In genomic region chr19:55284405-55285058, GRCh38 we compare ENCODE assay signal across 8 cellular contexts. TPM values are rescaled to one million over a fixed set of nuclear protein-coding genes. Genes with fewer than 3 reads are reported as not detected.
DNase-seq lines count a peak whose midpoint lies in the region; TF ChIP-seq lines count a peak whose summit lies in the region.

No MANE protein-coding gene starts in this region.

- H3K4me1 Mint-ChIP-seq in Caco-2 (ENCODE audit: low read depth, unreplicated experiment) (peaks cover 24% of the 10 kb centered on the region), progenitor cell of endocrine pancreas (ENCODE audit: low read depth) (peaks cover 16% of the 10 kb centered on the region)
- H3K4me1 Mint-ChIP-seq in activated naive CD4-positive, alpha-beta T cell treated with anti-CD3 and anti-CD28 coated beads for 36 hours (ENCODE audit: low read depth), result peaks cover 23% of the 10 kb centered on the region

- peak overlapping the region; percentile 72 for H3K9ac ChIP-seq in NT2/D1 (ENCODE audit: insufficient read length, low read depth)

- H3K27me3 Mint-ChIP-seq in Caco-2 (ENCODE audit: insufficient read depth, unreplicated experiment) (no peaks in the 10 kb centered on the region), progenitor cell of endocrine pancreas (no peaks in the 10 kb centered on the region)
- H3K27me3 Mint-ChIP-seq in activated naive CD4-positive, alpha-beta T cell treated with anti-CD3 and anti-CD28 coated beads for 36 hours (ENCODE audit: low read depth), result no peaks in the 10 kb centered on the region

- intact Hi-C loops in Caco-2 (cut with micrococcal nuclease; ENCODE audit: unreplicated experiment), result no loop called here
- intact Hi-C loops in activated naive CD4-positive, alpha-beta T cell treated with anti-CD3 and anti-CD28 coated beads for 36 hours (cut with micrococcal nuclease), result loop anchor here (5.0 kb wide), 2 partner anchors 123 to 822 kb away; partner anchors contain the start of genes LENG9 and UBE2S

- peak overlapping the region; percentile 54 for H3K4me3 ChIP-seq in Caco-2 (ENCODE audit: low read depth, low read length)
- H3K4me3 ChIP-seq in NT2/D1 (ENCODE audit: insufficient read length, low read depth), result peak overlapping the region; percentile 40
- peak overlapping the region; percentile 11 for H3K4me3 ChIP-seq in epithelial cell of proximal tubule (ENCODE audit: low read depth, low read length)

- peaks cover 24% of the 10 kb centered on the region for H3K4me1 ChIP-seq in Caco-2
- H3K4me1 ChIP-seq in NT2/D1 (ENCODE audit: insufficient read depth, insufficient read length), result peaks cover 4% of the 10 kb centered on the region

- peak overlapping the region; percentile 16 for H3K4me3 Mint-ChIP-seq in Caco-2 (ENCODE audit: unreplicated experiment)
- H3K4me3 Mint-ChIP-seq in progenitor cell of endocrine pancreas (ENCODE audit: low read depth), result peak overlapping the region; percentile 74
- H3K4me3 Mint-ChIP-seq in activated naive CD4-positive, alpha-beta T cell treated with anti-CD3 and anti-CD28 coated beads for 36 hours, result no peak overlapping the region

- no peaks in the 10 kb centered on the region for H3K9me3 Mint-ChIP-seq in Caco-2 (ENCODE audit: unreplicated experiment)
- H3K9me3 Mint-ChIP-seq in progenitor cell of endocrine pancreas (ENCODE audit: low read depth), result no peaks in the 10 kb centered on the region
- H3K9me3 Mint-ChIP-seq in activated naive CD4-positive, alpha-beta T cell treated with anti-CD3 and anti-CD28 coated beads for 36 hours, result no peaks in the 10 kb centered on the region

- no peaks in the 10 kb centered on the region for H3K27me3 ChIP-seq in Caco-2 (replicated peaks; ENCODE audit: control insufficient read depth, insufficient read depth, low read length)
- H3K27me3 ChIP-seq in NT2/D1 (ENCODE audit: insufficient read depth, insufficient read length), result no peaks in the 10 kb centered on the region

- no peak for TF ChIP-seq CTCF in Caco-2 (IDR thresholded peaks at IDR 0.05; ENCODE audit: insufficient read depth in 1 of 2, low read depth in 1 of 2, low read length in 1 of 2, severe bottlenecking in 1 of 2, unreplicated experiment in 1 of 2)
- no peak for TF ChIP-seq CTCF in epithelial cell of proximal tubule (conservative IDR thresholded peaks at IDR 0.05; ENCODE audit: low read depth, low read length)
- TF ChIP-seq CTCF in progenitor cell of endocrine pancreas (IDR thresholded peaks at IDR 0.05; ENCODE audit: unreplicated experiment), result no peak

- BruUV-seq in Caco-2 (replicated peaks; lab: Mats Ljungman, UMichigan), result no TSS peak

- no peaks in the 10 kb centered on the region for H3K9me3 ChIP-seq in Caco-2
- H3K9me3 ChIP-seq in NT2/D1 (ENCODE audit: insufficient read depth, low read length), result no peaks in the 10 kb centered on the region

- H3K27ac Mint-ChIP-seq in Caco-2 (ENCODE audit: unreplicated experiment) (peak overlapping the region; percentile 56), progenitor cell of endocrine pancreas (no peak overlapping the region)
- H3K27ac Mint-ChIP-seq in activated naive CD4-positive, alpha-beta T cell treated with anti-CD3 and anti-CD28 coated beads for 36 hours, result no peak overlapping the region

- DNase-seq in Caco-2, result peak; percentile 36 to 62
- no peak for DNase-seq in NT2/D1 (ENCODE audit: low read depth, low spot score)
- no peak for DNase-seq in epithelial cell of proximal tubule (ENCODE audit: low read depth)
- no peak for DNase-seq in progenitor cell of endocrine pancreas (ENCODE audit: low spot score, unreplicated experiment)
- DNase-seq in HT-29 (ENCODE audit: low spot score), result no peak
- DNase-seq in activated CD4-positive, alpha-beta T cell treated with anti-CD3 and anti-CD28 coated beads, Interleukin-2, amount 50 U/mL, for 1 hour, result no peak
- DNase-seq in activated naive CD4-positive, alpha-beta T cell treated with anti-CD3 and anti-CD28 coated beads for 36 hours, result no peak
- DNase-seq in activated CD8-positive, alpha-beta memory T cell treated with anti-CD3 and anti-CD28 coated beads, Interleukin-2, amount 50 U/mL, for 4 hours, result no peak

- CTCF ChIA-PET in Caco-2 (lab: Charles Lee), result no interaction called here
- CTCF ChIA-PET in activated naive CD4-positive, alpha-beta T cell treated with anti-CD3 and anti-CD28 coated beads for 36 hours (lab: Charles Lee), result interaction anchor here (1.3 kb wide), 1 partner anchor 17 kb away, joined by 4 read pairs; no protein-coding TSS in a partner anchor

- H3K36me3 Mint-ChIP-seq in Caco-2 (ENCODE audit: insufficient read depth, unreplicated experiment) (peaks cover 15% of the 10 kb centered on the region), progenitor cell of endocrine pancreas (ENCODE audit: insufficient read depth) (no peaks in the 10 kb centered on the region)
- peaks cover 3% of the 10 kb centered on the region for H3K36me3 Mint-ChIP-seq in activated naive CD4-positive, alpha-beta T cell treated with anti-CD3 and anti-CD28 coated beads for 36 hours (ENCODE audit: low read depth)

- H3K36me3 ChIP-seq in Caco-2 (ENCODE audit: control insufficient read depth, insufficient read depth, low read length), result no peaks in the 10 kb centered on the region
- H3K36me3 ChIP-seq in NT2/D1 (ENCODE audit: insufficient read depth, insufficient read length, low read length), result peaks cover 21% of the 10 kb centered on the region

- POLR2A ChIA-PET in Caco-2 (lab: Charles Lee), result interaction anchor here (0.6 to 1.0 kb wide), 2 partner anchors 13 to 26 kb away, joined by 4 read pairs; partner anchors contain the start of gene PPP6R1

RNA-seq across cellular contexts. Expression of gene BRSK1, which starts 0.7 kb away (rescaled TPM):
- 24.6 and 28.6 TPM in 2 replicates for total RNA-seq in Caco-2 (2022)
- 2.0 and 16.1 TPM in 2 replicates for total RNA-seq in epithelial cell of proximal tubule
- 67.6 and 68.7 TPM in 2 replicates for total RNA-seq in progenitor cell of endocrine pancreas
- 0.37 and 1.9 TPM in 2 replicates for total RNA-seq in HT-29 (2014; rRNA removed; shearing (Covaris generic))
- total RNA-seq in activated naive CD4-positive, alpha-beta T cell treated with anti-CD3 and anti-CD28 coated beads for 36 hours, result 1 to 10 TPM; 1.4 to 2.2 TPM

RNA-seq across cellular contexts. Expression of gene HSPBP1, which starts 4.6 kb away (rescaled TPM):
- total RNA-seq in Caco-2 (2022) (69.6 and 71.4 TPM in 2 replicates), epithelial cell of proximal tubule (67.3 and 73.9 TPM in 2 replicates), progenitor cell of endocrine pancreas (46.1 and 46.9 TPM in 2 replicates)
- 173 and 177 TPM in 2 replicates for total RNA-seq in HT-29 (2014; rRNA removed; shearing (Covaris generic))
- 10 to 100 TPM; 44.3 to 45.0 TPM for total RNA-seq in activated naive CD4-positive, alpha-beta T cell treated with anti-CD3 and anti-CD28 coated beads for 36 hours

RNA-seq across cellular contexts. Expression of gene PPP6R1, which starts 25.7 kb away (rescaled TPM):
- total RNA-seq in Caco-2 (2022) (113 and 118 TPM in 2 replicates), epithelial cell of proximal tubule (43.8 and 62.5 TPM in 2 replicates), progenitor cell of endocrine pancreas (70.9 and 72.3 TPM in 2 replicates)
- total RNA-seq in HT-29 (2014; rRNA removed; shearing (Covaris generic)), result 111 and 131 TPM in 2 replicates
- 100 to 1,000 TPM; 166 to 174 TPM for total RNA-seq in activated naive CD4-positive, alpha-beta T cell treated with anti-CD3 and anti-CD28 coated beads for 36 hours

RNA-seq across cellular contexts. Expression of gene TMEM150B, which starts 40.6 kb away (rescaled TPM):
- total RNA-seq in Caco-2 (2022) (1.6 and 3.4 TPM in 2 replicates), epithelial cell of proximal tubule (not detected in 2 replicates), progenitor cell of endocrine pancreas (not detected in 2 replicates)
- 12.5 and 19.7 TPM in 2 replicates for total RNA-seq in HT-29 (2014; rRNA removed; shearing (Covaris generic))
- total RNA-seq in activated naive CD4-positive, alpha-beta T cell treated with anti-CD3 and anti-CD28 coated beads for 36 hours, result not detected

RNA-seq across cellular contexts. Expression of gene KMT5C, which starts 55.1 kb away (rescaled TPM):
- total RNA-seq in Caco-2 (2022), result 25.8 and 26.3 TPM in 2 replicates
- total RNA-seq in epithelial cell of proximal tubule, result 5.1 and 18.5 TPM in 2 replicates
- total RNA-seq in progenitor cell of endocrine pancreas, result 68.4 and 68.6 TPM in 2 replicates
- total RNA-seq in HT-29 (2014; rRNA removed; shearing (Covaris generic)), result 86.3 and 96.2 TPM in 2 replicates
- total RNA-seq in activated naive CD4-positive, alpha-beta T cell treated with anti-CD3 and anti-CD28 coated beads for 36 hours, result 10 to 100 TPM; 45.9 to 47.1 TPM

Comparison
In these comparisons a context has a peak if more than half of its experiments do, and no peak if none do; other contexts are left out.
1. DNase-seq: peak in Caco-2 (2 of 2); none in NT2/D1 (single experiment), epithelial cell of proximal tubule (single experiment), progenitor cell of endocrine pancreas (single experiment), HT-29 (single experiment), activated CD4-positive, alpha-beta T cell treated with anti-CD3 and anti-CD28 coated beads, Interleukin-2, amount 50 U/mL, for 1 hour (single experiment), activated naive CD4-positive, alpha-beta T cell treated with anti-CD3 and anti-CD28 coated beads for 36 hours (single experiment) and activated CD8-positive, alpha-beta memory T cell treated with anti-CD3 and anti-CD28 coated beads, Interleukin-2, amount 50 U/mL, for 4 hours (single experiment).
2. Peak in every context shown above with its lines, with median percentiles within 50 percentile points of each other: H3K4me3 ChIP-seq.